Comparison of ENCODE assay signal across 1 cellular context in the genomic region with DNA sequence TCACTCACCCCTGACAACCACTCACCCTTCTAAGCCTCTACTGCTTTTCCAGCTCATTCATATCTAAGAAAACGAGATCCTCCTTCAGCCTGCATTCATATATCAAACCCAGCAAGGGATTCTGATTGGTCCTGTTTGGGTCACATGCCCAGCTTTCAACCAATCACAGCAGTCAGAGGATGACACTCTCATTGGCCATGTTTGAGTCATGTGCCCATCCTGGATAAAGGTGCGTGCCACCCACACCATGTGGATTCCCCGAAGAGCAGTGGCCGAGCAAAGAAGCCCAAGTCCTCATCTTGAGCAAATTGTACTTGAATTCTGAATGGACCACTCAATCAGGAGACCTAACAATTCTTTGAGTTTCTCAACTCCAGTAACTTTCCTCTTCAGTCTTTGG.
TF ChIP-seq lines count a peak whose summit lies in the region.

No MANE protein-coding gene starts in this region.

TF ChIP-seq in HepG2, 621 proteins besides CTCF, POLR2A, EP300 and RAD21 (continued from another document):
- TF ChIP-seq, protein P1, sequence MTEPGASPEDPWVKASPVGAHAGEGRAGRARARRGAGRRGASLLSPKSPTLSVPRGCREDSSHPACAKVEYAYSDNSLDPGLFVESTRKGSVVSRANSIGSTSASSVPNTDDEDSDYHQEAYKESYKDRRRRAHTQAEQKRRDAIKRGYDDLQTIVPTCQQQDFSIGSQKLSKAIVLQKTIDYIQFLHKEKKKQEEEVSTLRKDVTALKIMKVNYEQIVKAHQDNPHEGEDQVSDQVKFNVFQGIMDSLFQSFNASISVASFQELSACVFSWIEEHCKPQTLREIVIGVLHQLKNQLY (CRISPR knock-in tag; IDR thresholded peaks at IDR 0.05) = no peak
- TF ChIP-seq ZMYM2 (CRISPR knock-in tag; IDR thresholded peaks at IDR 0.05) = no peak
- TF ChIP-seq NFYB (CRISPR knock-in tag; IDR thresholded peaks at IDR 0.05) = peak; percentile 68
- TF ChIP-seq USF2 (IDR thresholded peaks at IDR 0.05; ENCODE audit: low read depth, low read length) = peak; percentile 54; the same call in 1 of the 2 replicates
- no peak; the same call in 1 of the 2 replicates for TF ChIP-seq USF2 (CRISPR knock-in tag; IDR thresholded peaks at IDR 0.05; ENCODE audit: borderline replicate concordance)
- no peak for TF ChIP-seq SALL1 (CRISPR knock-in tag; IDR thresholded peaks at IDR 0.05)
- peak; percentile 67 for TF ChIP-seq NFYC (CRISPR knock-in tag; IDR thresholded peaks at IDR 0.05)
- TF ChIP-seq RELA (CRISPR knock-in tag; IDR thresholded peaks at IDR 0.05) = no peak
TF ChIP-seq in HepG2: peak in this region for 3.
